In the genomic region with DNA sequence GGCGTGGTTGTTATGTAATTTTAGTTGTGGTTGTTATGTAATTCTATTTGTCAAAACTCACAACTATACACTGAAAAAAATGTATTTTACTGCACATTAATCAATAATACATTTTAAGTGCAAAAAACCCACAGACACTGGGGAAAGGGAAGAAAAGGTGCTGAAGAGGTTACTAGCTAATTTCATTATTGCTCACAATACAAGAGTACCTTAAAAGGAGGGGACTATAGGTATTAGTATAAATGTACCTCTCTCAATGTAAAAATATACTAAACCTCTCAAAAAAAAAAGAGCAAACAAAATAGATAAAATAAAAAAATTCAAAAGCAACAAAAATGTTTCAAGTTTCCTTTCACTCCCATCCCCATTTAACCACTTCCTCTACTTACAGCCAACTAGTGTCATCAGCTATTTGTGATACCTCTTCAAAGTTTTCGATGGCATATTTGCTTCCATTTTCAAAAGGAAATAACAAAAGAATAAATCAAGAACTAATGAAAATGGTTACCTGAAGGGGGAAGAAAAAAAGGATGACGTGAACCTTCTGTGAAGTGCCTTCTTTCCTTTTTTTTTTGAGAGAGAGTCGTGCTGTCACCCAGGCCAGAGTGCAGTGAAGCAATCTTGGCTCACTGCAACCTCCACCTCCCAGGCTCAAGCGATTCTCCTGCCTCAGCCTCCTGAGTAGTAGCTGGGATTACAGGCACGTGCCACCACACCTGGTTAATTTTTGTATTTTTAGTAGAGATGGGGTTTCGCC, we compare ENCODE assay signal across 1 cellular context.
TF ChIP-seq lines count a peak whose summit lies in the region.

No MANE protein-coding gene starts in this region.

TF ChIP-seq in K562, 482 proteins besides CTCF, POLR2A, EP300 and RAD21 (continued from another document):
- TF ChIP-seq ARID4B (CRISPR knock-in tag; IDR thresholded peaks at IDR 0.05): no peak
